Comparison of ENCODE assay signal across 8 cellular contexts in genomic region chr4:89838005-89838404, GRCh38. TPM values are rescaled to one million over a fixed set of nuclear protein-coding genes. Genes with fewer than 3 reads are reported as not detected.
A peak's percentile ranks its signal among the peaks of the same experiment; 100 is the strongest.
DNase-seq lines count a peak whose midpoint lies in the region; ATAC-seq and TF ChIP-seq lines count a peak whose summit lies in the region.

No MANE protein-coding gene starts in this region.

- peaks cover 19% of the 10 kb centered on the region for H3K4me1 Mint-ChIP-seq in T-helper 1 cell treated with Interleukin-12 subunit alpha and Interleukin-12 subunit beta and Interleukin-4 antibody, amounts not matched to agents 30 μg/mL and 1 μg/mL, for 36 hours (ENCODE audit: low read depth)

- peaks cover under 1% of the 10 kb centered on the region for H3K36me3 ChIP-seq in RWPE2 (ENCODE audit: low read depth)

- H3K9me3 ChIP-seq in RWPE2 (ENCODE audit: severe bottlenecking): no peaks in the 10 kb centered on the region

- H3K27ac Mint-ChIP-seq in T-helper 1 cell treated with Interleukin-12 subunit alpha and Interleukin-12 subunit beta and Interleukin-4 antibody, amounts not matched to agents 30 μg/mL and 1 μg/mL, for 36 hours: no peak overlapping the region

- no peak for DNase-seq in T-helper 1 cell
- DNase-seq in RWPE2 (ENCODE audit: low spot score): no peak
- DNase-seq in epithelial cell of proximal tubule (ENCODE audit: low read depth): no peak
- peak; percentile 79 for DNase-seq in pons (ENCODE audit: low spot score)
- no peak for DNase-seq in NCI-H2107 treated with DMSO at 0.1 percent for 48 hours (lab: John Stamatoyannopoulos, UW; ENCODE audit: unreplicated experiment)

- TF ChIP-seq CTCF in RWPE2 (IDR thresholded peaks at IDR 0.05; ENCODE audit: poor library complexity, severe bottlenecking): no peak
- TF ChIP-seq CTCF in epithelial cell of proximal tubule (conservative IDR thresholded peaks at IDR 0.05; ENCODE audit: low read depth, low read length): no peak

- H3K9me3 Mint-ChIP-seq in T-helper 1 cell treated with Interleukin-12 subunit alpha and Interleukin-12 subunit beta and Interleukin-4 antibody, amounts not matched to agents 30 μg/mL and 1 μg/mL, for 36 hours: no peaks in the 10 kb centered on the region

- H3K4me3 Mint-ChIP-seq in T-helper 1 cell treated with Interleukin-12 subunit alpha and Interleukin-12 subunit beta and Interleukin-4 antibody, amounts not matched to agents 30 μg/mL and 1 μg/mL, for 36 hours: peak overlapping the region; percentile 69

- H3K27ac ChIP-seq in RWPE2 (ENCODE audit: poor library complexity, severe bottlenecking): peak overlapping the region; percentile 14

- H3K4me1 ChIP-seq in RWPE2 (ENCODE audit: insufficient read depth, poor library complexity, severe bottlenecking): peaks cover 5% of the 10 kb centered on the region

- ATAC-seq in RWPE2 (ENCODE audit: low read depth): peak; percentile 2; the same call in 1 of the 3 replicates
- no peak for ATAC-seq in HG03097 (IDR thresholded peaks at IDR 0.05; ENCODE audit: low FRiP score, unreplicated experiment)
- ATAC-seq in activated CD4-positive, CD25-positive, alpha-beta regulatory T cell treated with anti-CD3 and anti-CD28 coated beads, Interleukin-2, amount 50 U/mL, for 24 hours: no peak

- H3K27me3 ChIP-seq in RWPE2 (ENCODE audit: insufficient read depth, poor library complexity, severe bottlenecking): peaks cover 3% of the 10 kb centered on the region

- H3K36me3 Mint-ChIP-seq in T-helper 1 cell treated with Interleukin-12 subunit alpha and Interleukin-12 subunit beta and Interleukin-4 antibody, amounts not matched to agents 30 μg/mL and 1 μg/mL, for 36 hours (ENCODE audit: low read depth): peaks cover 2% of the 10 kb centered on the region

- H3K4me3 ChIP-seq in RWPE2 (ENCODE audit: severe bottlenecking): peak overlapping the region; percentile 63
- H3K4me3 ChIP-seq in epithelial cell of proximal tubule (ENCODE audit: low read depth, low read length): peak overlapping the region; percentile 65

- peaks cover 67% of the 10 kb centered on the region for H3K27me3 Mint-ChIP-seq in T-helper 1 cell treated with Interleukin-12 subunit alpha and Interleukin-12 subunit beta and Interleukin-4 antibody, amounts not matched to agents 30 μg/mL and 1 μg/mL, for 36 hours (ENCODE audit: low read depth)

RNA-seq across cellular contexts. Expression of gene SNCA, which starts 1.0 kb away (rescaled TPM):
- total RNA-seq in epithelial cell of proximal tubule: 2.4 and 6.6 TPM in 2 replicates

RNA-seq across cellular contexts. Expression of gene MMRN1, which starts 56.6 kb away (rescaled TPM):
- not detected in 2 replicates for total RNA-seq in epithelial cell of proximal tubule
